ENCODE assay signal across 20 cellular contexts in the genomic region with DNA sequence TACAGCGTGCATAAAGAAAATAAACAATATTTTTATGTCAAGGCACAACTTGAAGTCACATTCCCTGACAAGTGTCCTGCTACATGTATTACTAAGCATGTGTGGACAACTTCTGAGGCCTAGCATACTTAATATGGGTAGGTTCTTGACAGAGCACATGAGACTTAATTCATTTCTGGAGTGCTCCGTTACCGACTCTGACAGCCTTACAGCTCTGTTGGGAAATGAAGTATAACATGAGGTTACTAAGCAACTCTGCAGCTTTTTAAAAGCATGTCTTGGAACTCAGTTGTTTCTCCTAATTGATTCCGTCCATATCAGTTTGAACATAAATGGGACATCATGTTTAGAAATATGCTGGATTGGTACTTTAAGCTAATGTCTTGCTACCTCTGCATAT.
"Had no signal": no experiment of that assay in that cellular context is flagged by ENCODE, and none has a peak within 500 bp of the region (broad histone marks: within the 10 kb centered on the region; RNA-seq: fewer than 3 reads in every experiment).

No MANE protein-coding gene starts in this region.

- H3K4me3 ChIP-seq: coronary artery, dorsolateral prefrontal cortex, esophagus muscularis mucosa, gastroesophageal sphincter, heart left ventricle, hepatocyte, left lung, lower lobe of right lung had no signal

- H3K9me3 ChIP-seq: esophagus muscularis mucosa, gastroesophageal sphincter, lower lobe of right lung had no signal

- H3K27me3 ChIP-seq: dorsolateral prefrontal cortex, esophagus muscularis mucosa, foreskin keratinocyte, gastroesophageal sphincter, heart left ventricle, hepatocyte, left lung had no signal

- H3K27ac ChIP-seq: coronary artery, dorsolateral prefrontal cortex, esophagus muscularis mucosa, foreskin keratinocyte, gastroesophageal sphincter, heart left ventricle, hepatocyte, left lung, lower lobe of right lung had no signal

- DNase-seq: dermis blood vessel endothelial cell; dorsolateral prefrontal cortex; effector CD4-positive, alpha-beta T cell; effector memory CD4-positive, alpha-beta T cell; foreskin keratinocyte; heart left ventricle; hypothalamus; immature natural killer cell; islet precursor cell; kidney; kidney glomerular epithelial cell; left colon; left lung; left ventricle myocardium superior; lower lobe of right lung; mesenchymal stem cell had no signal

- H3K4me2 ChIP-seq: hepatocyte had no signal

- H2AFZ ChIP-seq: hepatocyte had no signal

- H3K36me3 ChIP-seq: esophagus muscularis mucosa, gastroesophageal sphincter, heart left ventricle, left lung, lower lobe of right lung had no signal

- H3K79me2 ChIP-seq: hepatocyte had no signal

- H3K4me1 ChIP-seq: esophagus muscularis mucosa, foreskin keratinocyte, gastroesophageal sphincter, heart left ventricle, left lung, lower lobe of right lung had no signal
